2 cellular contexts compared by ENCODE assay signal in the genomic region with DNA sequence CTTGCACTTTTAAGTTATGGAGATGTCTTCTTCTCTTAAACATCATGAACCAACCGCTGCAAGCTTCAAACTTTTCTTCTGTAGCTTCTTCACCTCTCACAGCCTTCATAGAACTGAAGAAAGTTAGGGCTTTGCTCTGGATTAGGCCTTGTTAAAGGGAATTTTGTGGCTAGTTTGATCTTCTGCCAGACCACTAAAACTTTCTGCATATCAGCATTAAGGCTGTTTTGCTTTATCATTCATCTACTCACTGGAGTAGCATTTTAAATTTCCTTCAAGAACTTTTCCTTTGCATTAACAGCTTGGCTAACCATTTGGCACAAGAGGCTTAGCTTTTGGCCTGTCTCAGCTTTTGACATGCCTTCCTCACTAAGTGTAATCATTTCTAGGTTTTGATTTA.
TF ChIP-seq lines count a peak whose summit lies in the region.

No MANE protein-coding gene starts in this region.

TF ChIP-seq in IMR-90, 13 proteins besides CTCF, POLR2A, EP300 and RAD21:
- TF ChIP-seq CEBPB (IDR thresholded peaks at IDR 0.05; ENCODE audit: low read depth, low read length) (no peak), MAFK (IDR thresholded peaks at IDR 0.05; ENCODE audit: low read depth, low read length) (no peak), BHLHE40 (IDR thresholded peaks at IDR 0.05; ENCODE audit: low read depth, low read length) (no peak), NFE2L2 (IDR thresholded peaks at IDR 0.05; ENCODE audit: low read depth, low read length) (no peak), RFX5 (IDR thresholded peaks at IDR 0.05; ENCODE audit: low read depth, low read length) (no peak), CHD1 (IDR thresholded peaks at IDR 0.05; ENCODE audit: low read depth, low read length) (no peak), MAZ (IDR thresholded peaks at IDR 0.05; ENCODE audit: borderline replicate concordance, low read depth, low read length) (no peak), RCOR1 (IDR thresholded peaks at IDR 0.05; ENCODE audit: insufficient replicate concordance, low read length) (no peak), SMC3 (IDR thresholded peaks at IDR 0.05; ENCODE audit: low read depth, low read length) (no peak), MXI1 (IDR thresholded peaks at IDR 0.05; ENCODE audit: borderline replicate concordance, low read depth, low read length) (no peak), FOS (IDR thresholded peaks at IDR 0.05; ENCODE audit: low read depth, low read length) (no peak)
- TF ChIP-seq, protein P1, sequence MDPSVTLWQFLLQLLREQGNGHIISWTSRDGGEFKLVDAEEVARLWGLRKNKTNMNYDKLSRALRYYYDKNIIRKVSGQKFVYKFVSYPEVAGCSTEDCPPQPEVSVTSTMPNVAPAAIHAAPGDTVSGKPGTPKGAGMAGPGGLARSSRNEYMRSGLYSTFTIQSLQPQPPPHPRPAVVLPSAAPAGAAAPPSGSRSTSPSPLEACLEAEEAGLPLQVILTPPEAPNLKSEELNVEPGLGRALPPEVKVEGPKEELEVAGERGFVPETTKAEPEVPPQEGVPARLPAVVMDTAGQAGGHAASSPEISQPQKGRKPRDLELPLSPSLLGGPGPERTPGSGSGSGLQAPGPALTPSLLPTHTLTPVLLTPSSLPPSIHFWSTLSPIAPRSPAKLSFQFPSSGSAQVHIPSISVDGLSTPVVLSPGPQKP (IDR thresholded peaks at IDR 0.05; ENCODE audit: borderline replicate concordance, low read depth, low read length): no peak
- TF ChIP-seq, protein P2, sequence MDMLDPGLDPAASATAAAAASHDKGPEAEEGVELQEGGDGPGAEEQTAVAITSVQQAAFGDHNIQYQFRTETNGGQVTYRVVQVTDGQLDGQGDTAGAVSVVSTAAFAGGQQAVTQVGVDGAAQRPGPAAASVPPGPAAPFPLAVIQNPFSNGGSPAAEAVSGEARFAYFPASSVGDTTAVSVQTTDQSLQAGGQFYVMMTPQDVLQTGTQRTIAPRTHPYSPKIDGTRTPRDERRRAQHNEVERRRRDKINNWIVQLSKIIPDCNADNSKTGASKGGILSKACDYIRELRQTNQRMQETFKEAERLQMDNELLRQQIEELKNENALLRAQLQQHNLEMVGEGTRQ (IDR thresholded peaks at IDR 0.05; ENCODE audit: low read depth, low read length): no peak

TF ChIP-seq in HepG2, 621 proteins besides CTCF, POLR2A, EP300 and RAD21:
- no peak for TF ChIP-seq MATR3 (CRISPR knock-in tag; IDR thresholded peaks at IDR 0.05)
- TF ChIP-seq TARDBP (CRISPR knock-in tag; IDR thresholded peaks at IDR 0.05): no peak
- TF ChIP-seq ZNF136 (CRISPR knock-in tag; IDR thresholded peaks at IDR 0.05; ENCODE audit: low read depth): no peak
- no peak for TF ChIP-seq FOXO1 (CRISPR knock-in tag; IDR thresholded peaks at IDR 0.05)
- no peak for TF ChIP-seq SP1 (IDR thresholded peaks at IDR 0.05)
- no peak for TF ChIP-seq SP1 (CRISPR knock-in tag; IDR thresholded peaks at IDR 0.05)
- no peak for TF ChIP-seq ZNF335 (CRISPR knock-in tag; IDR thresholded peaks at IDR 0.05)
